11 cellular contexts compared by ENCODE assay signal in the genomic region with DNA sequence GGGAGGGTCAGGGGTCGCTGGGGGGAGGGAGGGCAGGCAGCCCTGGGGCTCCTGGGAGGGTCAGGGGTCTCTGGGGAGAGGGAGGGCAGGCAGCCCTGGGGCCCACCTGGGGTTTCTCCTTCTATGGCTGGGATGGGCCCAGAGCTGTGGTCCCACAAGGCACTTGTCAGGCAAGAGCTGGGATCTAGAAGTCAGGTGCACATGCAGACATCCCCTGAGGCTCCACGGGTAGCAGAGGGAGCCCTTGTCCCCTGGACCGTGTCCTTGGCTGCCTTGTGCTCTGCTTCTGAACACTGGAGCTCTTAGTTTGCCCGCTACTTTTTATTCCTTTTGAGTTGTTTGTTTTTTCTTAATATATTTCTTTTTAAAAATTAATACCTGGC. TPM values are rescaled to one million over a fixed set of nuclear protein-coding genes. Genes with fewer than 3 reads are reported as not detected.
DNase-seq lines count a peak whose midpoint lies in the region; ATAC-seq and TF ChIP-seq lines count a peak whose summit lies in the region.
"Had no signal": no experiment of that assay in that cellular context is flagged by ENCODE, and none has a peak within 500 bp of the region (broad histone marks: within the 10 kb centered on the region; RNA-seq: fewer than 3 reads in every experiment).

No MANE protein-coding gene starts in this region.

- H3K9me3 ChIP-seq in neuronal stem cell (replicated peaks in 1 of 2; ENCODE audit: control insufficient read depth in 2 of 2, insufficient read depth in 1 of 2, low read depth in 1 of 2, low read length in 2 of 2) = peaks cover 0 to 2% of the 10 kb centered on the region in 2 donors
- H3K9me3 ChIP-seq: ascending aorta, upper lobe of right lung had no signal

- H3K4me1 ChIP-seq in neuronal stem cell (ENCODE audit: control insufficient read depth in 2 of 2, insufficient read depth in 1 of 2, low read depth in 1 of 2, low read length in 2 of 2) = peaks cover 18 to 19% of the 10 kb centered on the region in 2 donors

- H3K23ac ChIP-seq in neuronal stem cell (ENCODE audit: low read depth, low read length, poor library complexity) = no peak overlapping the region

- H4K8ac ChIP-seq in neuronal stem cell (ENCODE audit: low read depth, low read length) = no peak overlapping the region

- H2BK12ac ChIP-seq in neuronal stem cell (ENCODE audit: low read length) = no peak overlapping the region

- ATAC-seq in Right ventricle myocardium superior (ENCODE audit: poor library complexity) = no peak
- ATAC-seq: activated CD8-positive, alpha-beta T cell treated with anti-CD3 and anti-CD28 coated beads for 36 hours had no signal

- H3K9me3 Mint-ChIP-seq in endothelial cell (ENCODE audit: unreplicated experiment) = no peaks in the 10 kb centered on the region
- H3K9me3 Mint-ChIP-seq: activated CD8-positive, alpha-beta T cell treated with anti-CD3 and anti-CD28 coated beads for 36 hours had no signal

- H3K4me2 ChIP-seq in neuronal stem cell (ENCODE audit: insufficient read depth, low read length, poor library complexity, severe bottlenecking) = peak overlapping the region; percentile 90

- TF ChIP-seq POLR2A in NB4 (IDR thresholded peaks at IDR 0.05; ENCODE audit: extremely low read depth, insufficient read length) = no peak

- peaks cover 2% of the 10 kb centered on the region for H3K4me1 Mint-ChIP-seq in endothelial cell (ENCODE audit: unreplicated experiment)

- TF ChIP-seq CTCF in NB4 (IDR thresholded peaks at IDR 0.05; ENCODE audit: low read depth, low read length) = no peak
- no peak for TF ChIP-seq CTCF in endothelial cell (IDR thresholded peaks at IDR 0.05; ENCODE audit: unreplicated experiment)

- no peak overlapping the region for H3K9ac ChIP-seq in neuronal stem cell (ENCODE audit: low read depth, low read length, poor library complexity)

- H3K4me3 Mint-ChIP-seq in endothelial cell (ENCODE audit: unreplicated experiment) = peak overlapping the region; percentile 83
- H3K4me3 Mint-ChIP-seq: activated CD8-positive, alpha-beta T cell treated with anti-CD3 and anti-CD28 coated beads for 36 hours had no signal

- H3K27me3 ChIP-seq in neuronal stem cell (ENCODE audit: control insufficient read depth in 3 of 3, insufficient read depth in 3 of 3, low read depth in 1 of 3, low read length in 3 of 3) = no peaks in the 10 kb centered on the region

- peaks cover 14% of the 10 kb centered on the region for H3K79me1 ChIP-seq in neuronal stem cell (ENCODE audit: low read depth, low read length)

- H2BK15ac ChIP-seq in neuronal stem cell (ENCODE audit: low read length) = no peak overlapping the region

- WGBS in neuronal stem cell (ENCODE audit: extremely low coverage in 2 of 2, insufficient read length in 2 of 2, insufficient replicate concordance in 1 of 2), 2 donors = no CpG with 5 or more reads among the region's 4 CpGs

- intact Hi-C loops in Right ventricle myocardium superior (cut with DNase I) = no loop called here

- no peak overlapping the region for H2AFZ ChIP-seq in neuronal stem cell (ENCODE audit: low read length)

- peaks cover 2% of the 10 kb centered on the region for H3K36me3 Mint-ChIP-seq in endothelial cell (ENCODE audit: low read depth, unreplicated experiment)

- H4K91ac ChIP-seq in neuronal stem cell (ENCODE audit: low read depth, low read length, poor library complexity) = no peak overlapping the region

- no peak overlapping the region for H3K4ac ChIP-seq in neuronal stem cell (ENCODE audit: low read length)

- DNase-seq in DMS 273 (lab: John Stamatoyannopoulos, UW; ENCODE audit: unreplicated experiment) (peak; percentile 61), DMS 273 treated with DMSO at 0.1 percent for 48 hours (lab: John Stamatoyannopoulos, UW) (no peak), NB4 (ENCODE audit: low read depth) (peak; percentile 34), endothelial cell (ENCODE audit: low spot score) (no peak), neuronal stem cell (ENCODE audit: low spot score) (no peak), Right ventricle myocardium superior (no peak), Ammon's horn (ENCODE audit: low spot score) (no peak)
- DNase-seq in activated CD8-positive, alpha-beta memory T cell treated with anti-CD3 and anti-CD28 coated beads, Interleukin-2, amount 50 U/mL, for 48 hours = no peak
- DNase-seq: upper lobe of right lung had no signal

- H3K4me3 ChIP-seq in NB4 (ENCODE audit: low read depth, low read length) (no peak overlapping the region), neuronal stem cell (ENCODE audit: low read length in 2 of 2) (peak overlapping the region in 1 of 2 donors; percentile 96)

- H3K27ac ChIP-seq in neuronal stem cell (replicated peaks; ENCODE audit: low read length) = peak overlapping the region; percentile 47
- H3K27ac ChIP-seq: ascending aorta, upper lobe of right lung had no signal

- H3K18ac ChIP-seq in neuronal stem cell (ENCODE audit: low read length) = peak overlapping the region; percentile 60

- peaks cover 8 to 47% of the 10 kb centered on the region in 2 donors for H3K36me3 ChIP-seq in neuronal stem cell (replicated peaks in 1 of 2; ENCODE audit: control insufficient read depth in 2 of 2, insufficient read depth in 2 of 2, low read length in 2 of 2)
- H3K36me3 ChIP-seq: ascending aorta, upper lobe of right lung had no signal

- H2AK5ac ChIP-seq in neuronal stem cell (ENCODE audit: low read depth, low read length) = peak overlapping the region; percentile 40

- H2BK5ac ChIP-seq in neuronal stem cell (ENCODE audit: low read length) = no peak overlapping the region

- peaks cover 11% of the 10 kb centered on the region for H3K27me3 Mint-ChIP-seq in endothelial cell (ENCODE audit: unreplicated experiment)

- H3K27ac Mint-ChIP-seq in endothelial cell (ENCODE audit: unreplicated experiment) = no peak overlapping the region
- H3K27ac Mint-ChIP-seq: activated CD8-positive, alpha-beta T cell treated with anti-CD3 and anti-CD28 coated beads for 36 hours had no signal

- H3K14ac ChIP-seq in neuronal stem cell (ENCODE audit: low read length) = no peak overlapping the region

- no peak overlapping the region for H2BK120ac ChIP-seq in neuronal stem cell (ENCODE audit: low read depth, low read length)

RNA-seq across cellular contexts. Expression of a gene that starts 1.8 kb away (rescaled TPM):
- total RNA-seq in endothelial cell (ENCODE audit: unreplicated experiment) (95.7 TPM), Right ventricle myocardium superior (1.8 TPM)
- 121 TPM for polyA plus RNA-seq in neuronal stem cell (2013, experiment 1 of 2)
- 119 TPM for polyA plus RNA-seq in neuronal stem cell (2013, experiment 2 of 2)

RNA-seq across cellular contexts. Expression of a gene that starts 6.3 kb away (rescaled TPM):
- 2.9 TPM for total RNA-seq in endothelial cell (ENCODE audit: unreplicated experiment)
- polyA plus RNA-seq in neuronal stem cell (2013, experiment 1 of 2) = 2.1 TPM
- 2.1 TPM for polyA plus RNA-seq in neuronal stem cell (2013, experiment 2 of 2)
- total RNA-seq in Right ventricle myocardium superior = 1.1 TPM

RNA-seq across cellular contexts. Expression of a gene that starts 23.6 kb away (rescaled TPM):
- total RNA-seq in endothelial cell (ENCODE audit: unreplicated experiment) (65.5 TPM), Right ventricle myocardium superior (46.7 TPM)
- 52.9 TPM for polyA plus RNA-seq in neuronal stem cell (2013, experiment 1 of 2)
- 52.2 TPM for polyA plus RNA-seq in neuronal stem cell (2013, experiment 2 of 2)

RNA-seq across cellular contexts. Expression of a gene that starts 51.5 kb away (rescaled TPM):
- 210 TPM for total RNA-seq in endothelial cell (ENCODE audit: unreplicated experiment)
- 136 TPM for polyA plus RNA-seq in neuronal stem cell (2013, experiment 1 of 2)
- 136 TPM for polyA plus RNA-seq in neuronal stem cell (2013, experiment 2 of 2)
- 83.2 TPM for total RNA-seq in Right ventricle myocardium superior

Comparison
In these comparisons a context has a peak if more than half of its experiments do, and no peak if none do; other contexts are left out.
1. DNase-seq: peak in DMS 273 (single experiment) and NB4 (single experiment); none in DMS 273 treated with DMSO at 0.1 percent for 48 hours (single experiment), endothelial cell (single experiment), neuronal stem cell (single experiment), Right ventricle myocardium superior (single experiment), activated CD8-positive, alpha-beta memory T cell treated with anti-CD3 and anti-CD28 coated beads, Interleukin-2, amount 50 U/mL, for 48 hours (single experiment) and Ammon's horn (single experiment).
2. RNA of a gene that starts 1.8 kb away (total RNA-seq): 95.7 TPM in endothelial cell (single experiment); 1.8 TPM in Right ventricle myocardium superior (single experiment); every median in the first group is over 10 times any median in the second.